In genomic region chr2:69386789-69387734, GRCh38 we compare ENCODE assay signal across 8 cellular contexts. TPM values are rescaled to one million over a fixed set of nuclear protein-coding genes. Genes with fewer than 3 reads are reported as not detected.
A peak's percentile ranks its signal among the peaks of the same experiment; 100 is the strongest.
DNase-seq lines count a peak whose midpoint lies in the region; ATAC-seq and TF ChIP-seq lines count a peak whose summit lies in the region.

TSS of gene GFPT1 (minus strand) at chr2:69387227. CDS start at chr2:69387071, 156 bp downstream.

- H3K4me1 Mint-ChIP-seq in T-helper 1 cell treated with Interleukin-12 subunit alpha and Interleukin-12 subunit beta and Interleukin-4 antibody, amounts not matched to agents 30 μg/mL and 1 μg/mL, for 36 hours (ENCODE audit: low read depth), result peaks cover 32% of the 10 kb centered on the region

- H3K4me3 Mint-ChIP-seq in T-helper 1 cell treated with Interleukin-12 subunit alpha and Interleukin-12 subunit beta and Interleukin-4 antibody, amounts not matched to agents 30 μg/mL and 1 μg/mL, for 36 hours, result peak within 1 kb of the TSS; percentile 89

- TF ChIP-seq CTCF in GM13977 (IDR thresholded peaks at IDR 0.05; ENCODE audit: extremely low read depth, insufficient read depth, missing control alignments) (no peak), prostate gland (IDR thresholded peaks at IDR 0.05) (peak in 2 of 4 experiments; percentile 10 to 36)

- peak within 1 kb of the TSS; percentile 67 to 99 for H3K4me3 ChIP-seq in prostate gland

- TF ChIP-seq POLR2A in prostate gland (IDR thresholded peaks at IDR 0.05), result peak; percentile 93

- no peaks in the 10 kb centered on the region for H3K9me3 Mint-ChIP-seq in T-helper 1 cell treated with Interleukin-12 subunit alpha and Interleukin-12 subunit beta and Interleukin-4 antibody, amounts not matched to agents 30 μg/mL and 1 μg/mL, for 36 hours

- H3K4me1 ChIP-seq in prostate gland (replicated peaks), result peaks cover 2% of the 10 kb centered on the region

- no peaks in the 10 kb centered on the region for H3K27me3 ChIP-seq in prostate gland (replicated peaks; ENCODE audit: insufficient read depth)

- peak within 1 kb of the TSS; percentile 84 to 93 for H3K27ac ChIP-seq in prostate gland

- DNase-seq in GM13977 (ENCODE audit: low spot score) (peak; percentile 95), NCI-H1694 (lab: John Stamatoyannopoulos, UW) (peak; percentile 66), amniotic stem cell (lab: John Stamatoyannopoulos, UW) (peak; percentile 80), left cardiac atrium (peak; percentile 96), prostate gland (ENCODE audit: low spot score) (peak; percentile 94), ureter (ENCODE audit: low spot score) (peak; percentile 95)

- no peaks in the 10 kb centered on the region for H3K9me3 ChIP-seq in prostate gland

- peak within 1 kb of the TSS; percentile 82 for H3K27ac Mint-ChIP-seq in T-helper 1 cell treated with Interleukin-12 subunit alpha and Interleukin-12 subunit beta and Interleukin-4 antibody, amounts not matched to agents 30 μg/mL and 1 μg/mL, for 36 hours

- H3K36me3 Mint-ChIP-seq in T-helper 1 cell treated with Interleukin-12 subunit alpha and Interleukin-12 subunit beta and Interleukin-4 antibody, amounts not matched to agents 30 μg/mL and 1 μg/mL, for 36 hours (ENCODE audit: low read depth), result peaks cover 6% of the 10 kb centered on the region

- ATAC-seq in HG02884 (IDR thresholded peaks at IDR 0.05; ENCODE audit: unreplicated experiment) (peak; percentile 84), left cardiac atrium (peak; percentile 99)

- in situ Hi-C loops in GM13977 (cut with MboI; ENCODE audit: low pct_unique_long_range_greater_than_20kb, low sequenced_read_pairs, unreplicated experiment), result loop anchor here (25.0 kb wide), 1 partner anchor 325 kb away; no protein-coding TSS in a partner anchor

- WGBS in prostate gland, result under 1% methylated on average over 92 of the region's 97 CpGs

- intact Hi-C loops in left cardiac atrium (cut with DNase I) (loop anchor here in 1 of 2 donors (2.0 kb wide), 1 partner anchor 50 kb away; the partner anchor contains the start of gene NFU1), prostate gland (cut with DNase I) (loop anchor here (5.0 kb wide), 2 partner anchors 50 to 255 kb away; partner anchors contain the start of genes AAK1 and NFU1)

- no peaks in the 10 kb centered on the region for H3K36me3 ChIP-seq in prostate gland

- no peaks in the 10 kb centered on the region for H3K27me3 Mint-ChIP-seq in T-helper 1 cell treated with Interleukin-12 subunit alpha and Interleukin-12 subunit beta and Interleukin-4 antibody, amounts not matched to agents 30 μg/mL and 1 μg/mL, for 36 hours (ENCODE audit: low read depth)

RNA-seq across cellular contexts. Expression of gene GFPT1, which starts in this region (rescaled TPM):
- total RNA-seq in left cardiac atrium, result 10 to 100 TPM; 40.0 to 65.1 TPM
- 10 to 100 TPM; 27.4 to 52.7 TPM for total RNA-seq in prostate gland
- total RNA-seq in ureter, result 55.3 TPM

Comparison
In these comparisons a context has a peak if more than half of its experiments do, and no peak if none do; other contexts are left out.
1. Peak in every context shown above with its lines: DNase-seq, ATAC-seq, H3K4me3 ChIP-seq and H3K27ac ChIP-seq.